Comparison of ENCODE assay signal across 29 cellular contexts in genomic region chr2:224668123-224668909, GRCh38. TPM values are rescaled to one million over a fixed set of nuclear protein-coding genes. Genes with fewer than 3 reads are reported as not detected.
A peak's percentile ranks its signal among the peaks of the same experiment; 100 is the strongest.
DNase-seq lines count a peak whose midpoint lies in the region; ATAC-seq and TF ChIP-seq lines count a peak whose summit lies in the region.
"Had no signal": no experiment of that assay in that cellular context is flagged by ENCODE, and none has a peak within 500 bp of the region (broad histone marks: within the 10 kb centered on the region; RNA-seq: fewer than 3 reads in every experiment).

No MANE protein-coding gene starts in this region.

- H3K4me2 ChIP-seq in PC-9 = no peak overlapping the region
- H3K4me2 ChIP-seq: BLaER1 treated with 17β-estradiol and CSF1 and Interleukin-3, amounts not matched to agents 10 nM and 100 nM had no signal

- H3K9me3 Mint-ChIP-seq in type B pancreatic cell (peaks cover 3% of the 10 kb centered on the region), endothelial cell (ENCODE audit: unreplicated experiment) (peaks cover 3% of the 10 kb centered on the region)

- 0 out of 2 replicates have a peak, but pooled peaks cover 6% of the 10 kb centered on the region for H3K9me2 ChIP-seq in PC-9 (ENCODE audit: insufficient read depth)

- POLR2A ChIA-PET in PC-9 (lab: Charles Lee; ENCODE audit: unreplicated experiment) = no interaction called here

- H4K20me1 ChIP-seq in PC-9 (ENCODE audit: insufficient read depth) = no peaks in the 10 kb centered on the region
- H4K20me1 ChIP-seq: BLaER1 treated with 17β-estradiol and CSF1 and Interleukin-3, amounts not matched to agents 10 nM and 100 nM had no signal

- H3K36me3 ChIP-seq in PC-9 (ENCODE audit: low read depth) = no peaks in the 10 kb centered on the region
- H3K36me3 ChIP-seq: BLaER1 treated with 17β-estradiol and CSF1 and Interleukin-3, amounts not matched to agents 10 nM and 100 nM had no signal

- intact Hi-C loops in PC-9 (cut with micrococcal nuclease; ENCODE audit: unreplicated experiment) = no loop called here

- no peaks in the 10 kb centered on the region for H3K4me1 ChIP-seq in PC-9 (replicated peaks; ENCODE audit: insufficient read depth)
- H3K4me1 ChIP-seq: BLaER1 treated with 17β-estradiol and CSF1 and Interleukin-3, amounts not matched to agents 10 nM and 100 nM; Caco-2 had no signal

- H3K4me1 Mint-ChIP-seq in type B pancreatic cell (ENCODE audit: unreplicated experiment) (no peaks in the 10 kb centered on the region), endothelial cell (ENCODE audit: unreplicated experiment) (no peaks in the 10 kb centered on the region)
- H3K4me1 Mint-ChIP-seq: T-helper 17 cell had no signal

- peaks cover 13% of the 10 kb centered on the region; the same call in 1 of the 2 replicates for H3K9me3 ChIP-seq in PC-9 (ENCODE audit: insufficient read depth, low read depth)
- H3K9me3 ChIP-seq: Caco-2 had no signal

- no peak for ATAC-seq in HG03565 (IDR thresholded peaks at IDR 0.05; ENCODE audit: unreplicated experiment)
- ATAC-seq: K562, Right ventricle myocardium inferior, T-helper 17 cell had no signal

- BruUV-seq in PC-9 (replicated peaks; lab: Mats Ljungman, UMichigan) = no TSS peak

- CTCF ChIA-PET in PC-9 (lab: Charles Lee) = no interaction called here

- H3K27ac Mint-ChIP-seq in type B pancreatic cell (peak overlapping the region; percentile 35), endothelial cell (ENCODE audit: unreplicated experiment) (no peak overlapping the region)
- H3K27ac Mint-ChIP-seq: CD4-positive, alpha-beta memory T cell; T-helper 17 cell had no signal

- peak overlapping the region; percentile 11; the same call in 1 of the 2 replicates for H2AFZ ChIP-seq in PC-9

- H3K27ac ChIP-seq in PC-9 = no peak overlapping the region
- H3K27ac ChIP-seq: 22Rv1; BLaER1 treated with 17β-estradiol and CSF1 and Interleukin-3, amounts not matched to agents 10 nM and 100 nM had no signal

- H3K79me2 ChIP-seq in PC-9 (ENCODE audit: low read depth) = no peaks in the 10 kb centered on the region

- no peaks in the 10 kb centered on the region for H3K27me3 Mint-ChIP-seq in type B pancreatic cell
- no peaks in the 10 kb centered on the region for H3K27me3 Mint-ChIP-seq in endothelial cell (ENCODE audit: unreplicated experiment)

- TF ChIP-seq CTCF in PC-9 (conservative IDR thresholded peaks at IDR 0.05) = no peak
- TF ChIP-seq CTCF in type B pancreatic cell (conservative IDR thresholded peaks at IDR 0.05) = no peak
- TF ChIP-seq CTCF in endothelial cell (IDR thresholded peaks at IDR 0.05; ENCODE audit: unreplicated experiment) = no peak

- DNase-seq in NCI-H146 (lab: John Stamatoyannopoulos, UW) = peak; percentile 7
- DNase-seq in NCI-H146 treated with DMSO at 0.1 percent for 48 hours (lab: John Stamatoyannopoulos, UW; ENCODE audit: unreplicated experiment) = no peak
- peak; percentile 75 for DNase-seq in NCI-H2227 treated with DMSO at 0.1 percent for 48 hours (lab: John Stamatoyannopoulos, UW)
- no peak for DNase-seq in PC-9
- DNase-seq in type B pancreatic cell (ENCODE audit: extremely low spot score, unreplicated experiment) = no peak
- no peak for DNase-seq in endothelial cell (ENCODE audit: low spot score)
- no peak for DNase-seq in LoVo (ENCODE audit: low spot score)
- DNase-seq: ACHN; Caco-2; CD4-positive, alpha-beta memory T cell; DMS 273 treated with DMSO at 0.1 percent for 48 hours; DMS79 treated with DMSO at 0.1 percent for 48 hours; GOT3; MM.1S; NCI-H1048; NCI-H1417 treated with DMSO at 0.1 percent for 48 hours; NCI-H2029 treated with DMSO at 0.1 percent for 48 hours; NCI-H2171; NCI-H446 treated with DMSO at 0.1 percent for 48 hours; NCI-H526 treated with DMSO at 0.1 percent for 48 hours; SW 1271; T-helper 17 cell had no signal

- H3K36me3 Mint-ChIP-seq in type B pancreatic cell (no peaks in the 10 kb centered on the region), endothelial cell (ENCODE audit: low read depth, unreplicated experiment) (peaks cover 3% of the 10 kb centered on the region)

- H3K27me3 ChIP-seq in PC-9 (ENCODE audit: insufficient read depth, low read depth) = no peaks in the 10 kb centered on the region
- H3K27me3 ChIP-seq: BLaER1 treated with 17β-estradiol and CSF1 and Interleukin-3, amounts not matched to agents 10 nM and 100 nM had no signal

- H3K4me3 Mint-ChIP-seq in type B pancreatic cell (peak overlapping the region; percentile 51), endothelial cell (ENCODE audit: unreplicated experiment) (no peak overlapping the region)
- H3K4me3 Mint-ChIP-seq: CD4-positive, alpha-beta memory T cell; T-helper 17 cell had no signal

- no peaks in the 10 kb centered on the region; the same call in 1 of the 2 replicates for H3F3A ChIP-seq in PC-9 (ENCODE audit: insufficient read depth, low read depth)

- H3K4me3 ChIP-seq in PC-9 = no peak overlapping the region
- H3K4me3 ChIP-seq: BLaER1 treated with 17β-estradiol and CSF1 and Interleukin-3, amounts not matched to agents 10 nM and 100 nM; GM12878; K562 had no signal

RNA-seq across cellular contexts. Expression of gene CCDC195, which starts 47.8 kb away (rescaled TPM):
- total RNA-seq in PC-9 (2021) (not detected in 2 replicates), type B pancreatic cell (ENCODE audit: low replicate concordance) (not detected in 2 replicates), endothelial cell (ENCODE audit: unreplicated experiment) (not detected)
- total RNA-seq: Caco-2; CD4-positive, alpha-beta memory T cell; GM12878; K562; LHCN-M2; Right ventricle myocardium inferior; T-helper 17 cell had no signal

Comparison
In these comparisons a context has a peak if more than half of its experiments do, and no peak if none do; other contexts are left out.
1. DNase-seq: peak in NCI-H146 (single experiment) and NCI-H2227 treated with DMSO at 0.1 percent for 48 hours (single experiment); none in NCI-H146 treated with DMSO at 0.1 percent for 48 hours (single experiment), PC-9 (0 of 2), type B pancreatic cell (single experiment), endothelial cell (single experiment) and LoVo (single experiment).